ENCODE assay signal across 14 cellular contexts in the genomic region with DNA sequence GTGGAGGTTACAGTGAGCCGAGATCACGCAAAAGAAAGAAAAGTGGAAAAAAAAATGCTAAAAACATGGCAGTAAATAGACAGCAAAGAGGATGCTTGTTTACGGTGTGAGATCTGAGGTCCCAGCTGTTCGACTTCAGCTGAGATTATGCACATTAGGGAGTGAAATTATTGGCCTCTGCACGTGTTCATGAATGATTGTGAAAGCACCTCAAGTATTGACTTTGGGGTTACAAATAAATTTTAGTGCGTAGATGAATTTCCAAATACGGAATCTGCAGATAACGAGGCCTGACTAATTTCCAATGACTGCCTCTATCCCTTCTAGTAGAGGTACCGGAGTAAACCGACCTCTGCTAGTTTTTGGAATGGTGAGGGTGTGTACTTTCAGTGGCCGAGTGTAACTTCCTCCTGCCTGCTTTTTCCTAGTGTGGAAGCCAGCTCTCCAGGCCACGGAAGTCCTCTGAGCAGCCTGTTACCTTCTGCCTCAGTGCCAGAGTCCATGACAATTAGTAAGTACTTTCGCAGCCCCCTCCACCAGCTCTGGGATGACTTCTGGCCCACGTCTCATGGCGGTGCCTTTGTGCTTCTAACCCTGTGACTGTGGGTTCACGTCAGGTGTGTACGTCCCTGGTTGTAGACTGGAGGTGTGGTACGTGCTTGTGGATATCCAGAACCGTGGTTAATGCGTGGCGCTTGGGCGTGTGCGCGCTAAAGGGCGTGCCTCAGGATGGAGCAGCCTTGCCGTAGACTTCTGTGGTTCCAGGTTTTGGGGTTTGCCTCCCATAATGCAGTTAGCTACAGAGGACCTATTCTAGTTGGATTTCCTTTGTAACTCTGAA.
DNase-seq lines count a peak whose midpoint lies in the region; ATAC-seq, FAIRE-seq and TF ChIP-seq lines count a peak whose summit lies in the region.
"Had no signal": no experiment of that assay in that cellular context is flagged by ENCODE, and none has a peak within 500 bp of the region (broad histone marks: within the 10 kb centered on the region; RNA-seq: fewer than 3 reads in every experiment).

No MANE protein-coding gene starts in this region.

- peaks cover 14% of the 10 kb centered on the region for H3K4me1 ChIP-seq in mucosa of descending colon (ENCODE audit: low read depth)

- H3K4me3 Mint-ChIP-seq in stimulated activated naive CD8-positive, alpha-beta T cell treated with anti-CD3 and anti-CD28 coated beads, Interleukin-15, Interleukin-2, amounts not matched to agents 100 ng/mL and 50 ng/mL, for 24 hours: no peak overlapping the region
- H3K4me3 Mint-ChIP-seq in stimulated activated naive CD8-positive, alpha-beta T cell treated with anti-CD3 and anti-CD28 coated beads, Interleukin-15, amount 100 ng/mL, for 72 hours: peak overlapping the region in 1 of 2 donors; percentile 73
- no peak overlapping the region for H3K4me3 Mint-ChIP-seq in activated T-helper 2 cell treated with anti-CD3 and anti-CD28 coated beads, Interferon-gamma antibody, Interleukin-2, Interleukin-4, amounts not matched to agents 10 μg/mL and 5 μg/mL and 100 μg/mL, durations not matched to agents 14 hours and 24 hours and 36 hours (ENCODE audit: low read depth)
- H3K4me3 Mint-ChIP-seq in osteocyte (ENCODE audit: unreplicated experiment): no peak overlapping the region

- FAIRE-seq in D721Med (lab: Jason Lieb, UNC): no peak

- no peaks in the 10 kb centered on the region for H3K27me3 Mint-ChIP-seq in stimulated activated naive CD8-positive, alpha-beta T cell treated with anti-CD3 and anti-CD28 coated beads, Interleukin-15, Interleukin-2, amounts not matched to agents 100 ng/mL and 50 ng/mL, for 24 hours
- no peaks in the 10 kb centered on the region for H3K27me3 Mint-ChIP-seq in stimulated activated naive CD8-positive, alpha-beta T cell treated with anti-CD3 and anti-CD28 coated beads, Interleukin-15, amount 100 ng/mL, for 72 hours
- H3K27me3 Mint-ChIP-seq in activated T-helper 2 cell treated with anti-CD3 and anti-CD28 coated beads, Interferon-gamma antibody, Interleukin-2, Interleukin-4, amounts not matched to agents 10 μg/mL and 5 μg/mL and 100 μg/mL, durations not matched to agents 14 hours and 24 hours and 36 hours (ENCODE audit: low read depth): no peaks in the 10 kb centered on the region
- no peaks in the 10 kb centered on the region for H3K27me3 Mint-ChIP-seq in osteocyte (ENCODE audit: unreplicated experiment)

- TF ChIP-seq CTCF in mucosa of descending colon (IDR thresholded peaks at IDR 0.05) (no peak), osteocyte (IDR thresholded peaks at IDR 0.05) (no peak), D721Med (IDR thresholded peaks at IDR 0.05; ENCODE audit: insufficient read depth, missing control alignments) (no peak)

- DNase-seq in stimulated activated naive CD8-positive, alpha-beta T cell treated with anti-CD3 and anti-CD28 coated beads, Interleukin-15, amount 100 ng/mL, for 72 hours: no peak
- DNase-seq in activated T-helper 2 cell treated with anti-CD3 and anti-CD28 coated beads, Interferon-gamma antibody, Interleukin-2, Interleukin-4, amounts not matched to agents 10 μg/mL and 5 μg/mL and 100 μg/mL, durations not matched to agents 14 hours and 24 hours and 36 hours (ENCODE audit: low spot score): no peak
- DNase-seq in mucosa of descending colon (peak in 1 of 3 donors; percentile 33), osteocyte (ENCODE audit: extremely low spot score, unreplicated experiment) (no peak), D721Med (ENCODE audit: insufficient read length, low spot score) (no peak), NCI-H226 (no peak)
- DNase-seq: GOT3, NCI-H2171 treated with DMSO at 0.1 percent for 48 hours, occipital lobe, SHP77 had no signal

- H3K9me3 ChIP-seq in mucosa of descending colon: no peaks in the 10 kb centered on the region

- H3K36me3 ChIP-seq in mucosa of descending colon (ENCODE audit: low read depth): no peaks in the 10 kb centered on the region

- intact Hi-C loops in activated T-helper 2 cell treated with anti-CD3 and anti-CD28 coated beads, Interferon-gamma antibody, Interleukin-2, Interleukin-4, amounts not matched to agents 10 μg/mL and 5 μg/mL and 100 μg/mL, durations not matched to agents 14 hours and 24 hours and 36 hours (cut with micrococcal nuclease): no loop called here
- intact Hi-C loops in mucosa of descending colon (cut with DNase I, micrococcal nuclease): no loop called here

- H3K4me1 Mint-ChIP-seq in stimulated activated naive CD8-positive, alpha-beta T cell treated with anti-CD3 and anti-CD28 coated beads, Interleukin-15, Interleukin-2, amounts not matched to agents 100 ng/mL and 50 ng/mL, for 24 hours (ENCODE audit: low read depth): peaks cover 79% of the 10 kb centered on the region
- H3K4me1 Mint-ChIP-seq in stimulated activated naive CD8-positive, alpha-beta T cell treated with anti-CD3 and anti-CD28 coated beads, Interleukin-15, amount 100 ng/mL, for 72 hours: peaks cover 84% of the 10 kb centered on the region
- peaks cover 55% of the 10 kb centered on the region for H3K4me1 Mint-ChIP-seq in activated T-helper 2 cell treated with anti-CD3 and anti-CD28 coated beads, Interferon-gamma antibody, Interleukin-2, Interleukin-4, amounts not matched to agents 10 μg/mL and 5 μg/mL and 100 μg/mL, durations not matched to agents 14 hours and 24 hours and 36 hours (ENCODE audit: low read depth)
- H3K4me1 Mint-ChIP-seq in osteocyte (ENCODE audit: unreplicated experiment): peaks cover 4% of the 10 kb centered on the region

- peak overlapping the region; percentile 96 for H3K27ac Mint-ChIP-seq in stimulated activated naive CD8-positive, alpha-beta T cell treated with anti-CD3 and anti-CD28 coated beads, Interleukin-15, Interleukin-2, amounts not matched to agents 100 ng/mL and 50 ng/mL, for 24 hours
- peak overlapping the region in 1 of 2 donors; percentile 27 for H3K27ac Mint-ChIP-seq in stimulated activated naive CD8-positive, alpha-beta T cell treated with anti-CD3 and anti-CD28 coated beads, Interleukin-15, amount 100 ng/mL, for 72 hours
- H3K27ac Mint-ChIP-seq in activated T-helper 2 cell treated with anti-CD3 and anti-CD28 coated beads, Interferon-gamma antibody, Interleukin-2, Interleukin-4, amounts not matched to agents 10 μg/mL and 5 μg/mL and 100 μg/mL, durations not matched to agents 14 hours and 24 hours and 36 hours: peak overlapping the region; percentile 99
- H3K27ac Mint-ChIP-seq in osteocyte (ENCODE audit: unreplicated experiment): no peak overlapping the region

- no peak overlapping the region for H3K4me3 ChIP-seq in mucosa of descending colon
- H3K4me3 ChIP-seq: dorsolateral prefrontal cortex, skin epidermis had no signal

- H3K9me3 Mint-ChIP-seq in stimulated activated naive CD8-positive, alpha-beta T cell treated with anti-CD3 and anti-CD28 coated beads, Interleukin-15, Interleukin-2, amounts not matched to agents 100 ng/mL and 50 ng/mL, for 24 hours: peaks cover 6% of the 10 kb centered on the region
- H3K9me3 Mint-ChIP-seq in stimulated activated naive CD8-positive, alpha-beta T cell treated with anti-CD3 and anti-CD28 coated beads, Interleukin-15, amount 100 ng/mL, for 72 hours: peaks cover 0 to 8% of the 10 kb centered on the region in 2 donors
- H3K9me3 Mint-ChIP-seq in activated T-helper 2 cell treated with anti-CD3 and anti-CD28 coated beads, Interferon-gamma antibody, Interleukin-2, Interleukin-4, amounts not matched to agents 10 μg/mL and 5 μg/mL and 100 μg/mL, durations not matched to agents 14 hours and 24 hours and 36 hours: peaks cover 7% of the 10 kb centered on the region
- no peaks in the 10 kb centered on the region for H3K9me3 Mint-ChIP-seq in osteocyte (ENCODE audit: unreplicated experiment)

- H3K36me3 Mint-ChIP-seq in stimulated activated naive CD8-positive, alpha-beta T cell treated with anti-CD3 and anti-CD28 coated beads, Interleukin-15, Interleukin-2, amounts not matched to agents 100 ng/mL and 50 ng/mL, for 24 hours (ENCODE audit: low read depth): peaks cover 29% of the 10 kb centered on the region
- peaks cover 10% of the 10 kb centered on the region for H3K36me3 Mint-ChIP-seq in activated T-helper 2 cell treated with anti-CD3 and anti-CD28 coated beads, Interferon-gamma antibody, Interleukin-2, Interleukin-4, amounts not matched to agents 10 μg/mL and 5 μg/mL and 100 μg/mL, durations not matched to agents 14 hours and 24 hours and 36 hours (ENCODE audit: low read depth)
- H3K36me3 Mint-ChIP-seq in osteocyte (ENCODE audit: unreplicated experiment): peaks cover 18% of the 10 kb centered on the region

- ATAC-seq in stimulated activated naive CD8-positive, alpha-beta T cell treated with anti-CD3 and anti-CD28 coated beads, Interleukin-15, amount 100 ng/mL, for 72 hours: no peak
- ATAC-seq in mucosa of descending colon (peak; percentile 21), HG02588 (IDR thresholded peaks at IDR 0.05; ENCODE audit: unreplicated experiment) (no peak)
